Comparison of ENCODE assay signal across 7 cellular contexts in the genomic region with DNA sequence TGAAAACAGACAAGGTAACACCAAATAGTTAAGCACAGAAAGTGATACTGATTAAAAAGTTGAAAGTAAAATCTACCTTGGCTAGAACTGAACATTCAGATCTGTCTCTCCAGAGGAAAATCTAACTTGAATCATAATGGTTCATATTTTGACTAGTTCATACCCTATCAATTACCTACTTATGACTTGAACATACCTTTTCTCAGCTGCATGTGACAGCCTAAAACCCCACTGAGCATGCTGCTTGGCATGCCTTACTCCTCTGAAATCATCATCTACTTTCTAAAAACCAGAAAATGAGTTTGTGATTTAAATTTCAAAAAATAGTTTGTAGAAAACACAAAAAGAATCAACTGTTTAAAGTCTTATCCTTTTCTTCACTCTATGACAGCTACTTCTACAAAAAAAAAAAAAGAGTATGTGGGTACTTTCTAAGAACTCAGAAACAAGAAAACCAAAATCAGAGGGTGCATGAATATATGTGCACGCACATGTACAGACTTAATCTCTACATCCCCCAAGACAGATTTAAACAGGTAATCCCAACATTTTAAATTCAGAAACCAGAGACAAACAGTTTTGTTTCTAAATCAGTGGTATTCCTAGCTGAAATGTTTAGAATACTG. TPM values are rescaled to one million over a fixed set of nuclear protein-coding genes. Genes with fewer than 3 reads are reported as not detected.
DNase-seq lines count a peak whose midpoint lies in the region; ATAC-seq, FAIRE-seq and TF ChIP-seq lines count a peak whose summit lies in the region.
"Not testable (repeated sequence)": the region's sequence is repeated elsewhere in the genome, so short reads cannot be mapped to it uniquely, and the experiment has no call there.

No MANE protein-coding gene starts in this region.

- H3K9me3 Mint-ChIP-seq in activated CD8-positive, alpha-beta T cell treated with anti-CD3 and anti-CD28 coated beads for 36 hours; activated naive CD4-positive, alpha-beta T cell treated with anti-CD3 and anti-CD28 coated beads, Interleukin-2, amount 50 U/mL, for 24 hours; memory B cell; stimulated activated naive CD8-positive, alpha-beta T cell treated with anti-CD3 and anti-CD28 coated beads, Interleukin-15, amount 100 ng/mL, for 72 hours: not testable (repeated sequence)

- CTCF ChIA-PET in activated CD8-positive, alpha-beta T cell treated with anti-CD3 and anti-CD28 coated beads for 36 hours (lab: Charles Lee): interaction anchor here (1.3 to 8.4 kb wide), 4 partner anchors 24 to 827 kb away, joined by 3 to 64 read pairs (median 4); a partner anchor contains a TSS

- H3K4me3 Mint-ChIP-seq in activated CD8-positive, alpha-beta T cell treated with anti-CD3 and anti-CD28 coated beads for 36 hours; memory B cell; stimulated activated naive CD8-positive, alpha-beta T cell treated with anti-CD3 and anti-CD28 coated beads, Interleukin-15, amount 100 ng/mL, for 72 hours: not testable (repeated sequence)
- H3K4me3 Mint-ChIP-seq in activated naive CD4-positive, alpha-beta T cell treated with anti-CD3 and anti-CD28 coated beads, Interleukin-2, amount 50 U/mL, for 24 hours: peak overlapping the region; percentile 23

- TF ChIP-seq CTCF in D721Med (IDR thresholded peaks at IDR 0.05; ENCODE audit: insufficient read depth, missing control alignments); activated CD8-positive, alpha-beta T cell treated with anti-CD3 and anti-CD28 coated beads for 36 hours (IDR thresholded peaks at IDR 0.05): not testable (repeated sequence)

- not testable (repeated sequence) for DNase-seq in D721Med (ENCODE audit: insufficient read length, low spot score); activated CD8-positive, alpha-beta T cell treated with anti-CD3 and anti-CD28 coated beads for 36 hours; memory B cell (ENCODE audit: low spot score in 2 of 2); stimulated activated naive CD8-positive, alpha-beta T cell treated with anti-CD3 and anti-CD28 coated beads, Interleukin-15, amount 100 ng/mL, for 72 hours

- ATAC-seq in HG02610 (IDR thresholded peaks at IDR 0.05; ENCODE audit: unreplicated experiment): peak; percentile 44
- peak; percentile 77 for ATAC-seq in activated CD8-positive, alpha-beta T cell treated with anti-CD3 and anti-CD28 coated beads for 36 hours
- ATAC-seq in memory B cell (ENCODE audit: low read depth): not testable (repeated sequence)
- peak; percentile 84 for ATAC-seq in stimulated activated naive CD8-positive, alpha-beta T cell treated with anti-CD3 and anti-CD28 coated beads, Interleukin-15, amount 100 ng/mL, for 72 hours

- intact Hi-C loops in activated CD8-positive, alpha-beta T cell treated with anti-CD3 and anti-CD28 coated beads for 36 hours (cut with micrococcal nuclease): not testable (repeated sequence)

- H3K27me3 Mint-ChIP-seq in activated CD8-positive, alpha-beta T cell treated with anti-CD3 and anti-CD28 coated beads for 36 hours; activated naive CD4-positive, alpha-beta T cell treated with anti-CD3 and anti-CD28 coated beads, Interleukin-2, amount 50 U/mL, for 24 hours; memory B cell; stimulated activated naive CD8-positive, alpha-beta T cell treated with anti-CD3 and anti-CD28 coated beads, Interleukin-15, amount 100 ng/mL, for 72 hours: not testable (repeated sequence)

- peaks cover 32% of the 10 kb centered on the region for H3K4me1 Mint-ChIP-seq in activated CD8-positive, alpha-beta T cell treated with anti-CD3 and anti-CD28 coated beads for 36 hours (ENCODE audit: low read depth)
- H3K4me1 Mint-ChIP-seq in activated naive CD4-positive, alpha-beta T cell treated with anti-CD3 and anti-CD28 coated beads, Interleukin-2, amount 50 U/mL, for 24 hours: peaks cover 54% of the 10 kb centered on the region
- H3K4me1 Mint-ChIP-seq in memory B cell: peaks cover 11% of the 10 kb centered on the region
- peaks cover 41% of the 10 kb centered on the region for H3K4me1 Mint-ChIP-seq in stimulated activated naive CD8-positive, alpha-beta T cell treated with anti-CD3 and anti-CD28 coated beads, Interleukin-15, amount 100 ng/mL, for 72 hours

- H3K27ac Mint-ChIP-seq in activated CD8-positive, alpha-beta T cell treated with anti-CD3 and anti-CD28 coated beads for 36 hours: peak overlapping the region; percentile 83
- H3K27ac Mint-ChIP-seq in activated naive CD4-positive, alpha-beta T cell treated with anti-CD3 and anti-CD28 coated beads, Interleukin-2, amount 50 U/mL, for 24 hours: peak overlapping the region; percentile 94
- H3K27ac Mint-ChIP-seq in memory B cell: peak overlapping the region; percentile 31
- H3K27ac Mint-ChIP-seq in stimulated activated naive CD8-positive, alpha-beta T cell treated with anti-CD3 and anti-CD28 coated beads, Interleukin-15, amount 100 ng/mL, for 72 hours: peak overlapping the region in 1 of 2 donors; percentile 11

- FAIRE-seq in D721Med (lab: Jason Lieb, UNC): peak; percentile 94
- FAIRE-seq in colon (lab: Jason Lieb, UNC): peak; percentile 53

- POLR2A ChIA-PET in activated CD8-positive, alpha-beta T cell treated with anti-CD3 and anti-CD28 coated beads for 36 hours (lab: Charles Lee): interaction anchor here (0.6 to 3.5 kb wide), 4 partner anchors 22 to 244 kb away, joined by 3 to 16 read pairs (median 4); a partner anchor contains a TSS

- H3K36me3 Mint-ChIP-seq in activated CD8-positive, alpha-beta T cell treated with anti-CD3 and anti-CD28 coated beads for 36 hours (ENCODE audit: low read depth): peaks cover 52% of the 10 kb centered on the region
- peaks cover 13% of the 10 kb centered on the region for H3K36me3 Mint-ChIP-seq in activated naive CD4-positive, alpha-beta T cell treated with anti-CD3 and anti-CD28 coated beads, Interleukin-2, amount 50 U/mL, for 24 hours
- peaks cover 20% of the 10 kb centered on the region for H3K36me3 Mint-ChIP-seq in memory B cell

RNA-seq across cellular contexts. Expression of a gene that starts 28.4 kb away (rescaled TPM):
- total RNA-seq in activated CD8-positive, alpha-beta T cell treated with anti-CD3 and anti-CD28 coated beads for 36 hours: 10 to 100 TPM; 86.7 to 89.0 TPM
